ENCODE assay signal across 1 cellular context in the genomic region with DNA sequence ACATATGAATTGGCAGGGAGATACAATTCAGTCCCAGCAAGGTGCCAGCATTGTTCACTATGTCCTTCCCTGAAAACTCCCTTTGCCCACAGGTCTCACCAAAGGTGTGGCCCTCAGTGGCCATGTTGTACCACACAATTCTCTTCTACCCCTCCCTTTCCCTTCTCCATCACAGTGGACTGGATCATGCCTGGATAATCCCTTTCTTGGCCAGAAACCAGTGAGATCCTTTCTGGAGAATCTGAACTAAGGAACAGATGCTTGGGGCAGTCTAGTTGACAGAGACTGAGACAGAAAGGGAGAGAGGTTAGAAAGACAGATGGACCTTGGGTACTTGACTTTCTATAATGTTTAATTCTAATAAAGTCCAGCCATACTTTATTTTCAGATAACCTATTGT.
TF ChIP-seq lines count a peak whose summit lies in the region.

No MANE protein-coding gene starts in this region.

TF ChIP-seq in HCT116, 20 proteins besides CTCF, POLR2A, EP300 and RAD21 (continued from another document):
- TF ChIP-seq, protein P1, sequence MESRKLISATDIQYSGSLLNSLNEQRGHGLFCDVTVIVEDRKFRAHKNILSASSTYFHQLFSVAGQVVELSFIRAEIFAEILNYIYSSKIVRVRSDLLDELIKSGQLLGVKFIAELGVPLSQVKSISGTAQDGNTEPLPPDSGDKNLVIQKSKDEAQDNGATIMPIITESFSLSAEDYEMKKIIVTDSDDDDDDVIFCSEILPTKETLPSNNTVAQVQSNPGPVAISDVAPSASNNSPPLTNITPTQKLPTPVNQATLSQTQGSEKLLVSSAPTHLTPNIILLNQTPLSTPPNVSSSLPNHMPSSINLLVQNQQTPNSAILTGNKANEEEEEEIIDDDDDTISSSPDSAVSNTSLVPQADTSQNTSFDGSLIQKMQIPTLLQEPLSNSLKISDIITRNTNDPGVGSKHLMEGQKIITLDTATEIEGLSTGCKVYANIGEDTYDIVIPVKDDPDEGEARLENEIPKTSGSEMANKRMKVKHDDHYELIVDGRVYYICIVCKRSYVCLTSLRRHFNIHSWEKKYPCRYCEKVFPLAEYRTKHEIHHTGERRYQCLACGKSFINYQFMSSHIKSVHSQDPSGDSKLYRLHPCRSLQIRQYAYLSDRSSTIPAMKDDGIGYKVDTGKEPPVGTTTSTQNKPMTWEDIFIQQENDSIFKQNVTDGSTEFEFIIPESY (IDR thresholded peaks at IDR 0.05; ENCODE audit: extremely low read depth, insufficient replicate concordance, low read length) = no peak
- no peak for TF ChIP-seq SRF (IDR thresholded peaks at IDR 0.05; ENCODE audit: low read depth)
- TF ChIP-seq EGR1 (IDR thresholded peaks at IDR 0.05; ENCODE audit: low read depth) = no peak
- no peak for TF ChIP-seq ZFX (IDR thresholded peaks at IDR 0.05)
- TF ChIP-seq SP1 (IDR thresholded peaks at IDR 0.05; ENCODE audit: low read depth) = no peak
- no peak for TF ChIP-seq FOSL1 (IDR thresholded peaks at IDR 0.05; ENCODE audit: low read depth)
- TF ChIP-seq, protein P2, sequence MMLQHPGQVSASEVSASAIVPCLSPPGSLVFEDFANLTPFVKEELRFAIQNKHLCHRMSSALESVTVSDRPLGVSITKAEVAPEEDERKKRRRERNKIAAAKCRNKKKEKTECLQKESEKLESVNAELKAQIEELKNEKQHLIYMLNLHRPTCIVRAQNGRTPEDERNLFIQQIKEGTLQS (IDR thresholded peaks at IDR 0.05) = no peak
- TF ChIP-seq, protein P3, sequence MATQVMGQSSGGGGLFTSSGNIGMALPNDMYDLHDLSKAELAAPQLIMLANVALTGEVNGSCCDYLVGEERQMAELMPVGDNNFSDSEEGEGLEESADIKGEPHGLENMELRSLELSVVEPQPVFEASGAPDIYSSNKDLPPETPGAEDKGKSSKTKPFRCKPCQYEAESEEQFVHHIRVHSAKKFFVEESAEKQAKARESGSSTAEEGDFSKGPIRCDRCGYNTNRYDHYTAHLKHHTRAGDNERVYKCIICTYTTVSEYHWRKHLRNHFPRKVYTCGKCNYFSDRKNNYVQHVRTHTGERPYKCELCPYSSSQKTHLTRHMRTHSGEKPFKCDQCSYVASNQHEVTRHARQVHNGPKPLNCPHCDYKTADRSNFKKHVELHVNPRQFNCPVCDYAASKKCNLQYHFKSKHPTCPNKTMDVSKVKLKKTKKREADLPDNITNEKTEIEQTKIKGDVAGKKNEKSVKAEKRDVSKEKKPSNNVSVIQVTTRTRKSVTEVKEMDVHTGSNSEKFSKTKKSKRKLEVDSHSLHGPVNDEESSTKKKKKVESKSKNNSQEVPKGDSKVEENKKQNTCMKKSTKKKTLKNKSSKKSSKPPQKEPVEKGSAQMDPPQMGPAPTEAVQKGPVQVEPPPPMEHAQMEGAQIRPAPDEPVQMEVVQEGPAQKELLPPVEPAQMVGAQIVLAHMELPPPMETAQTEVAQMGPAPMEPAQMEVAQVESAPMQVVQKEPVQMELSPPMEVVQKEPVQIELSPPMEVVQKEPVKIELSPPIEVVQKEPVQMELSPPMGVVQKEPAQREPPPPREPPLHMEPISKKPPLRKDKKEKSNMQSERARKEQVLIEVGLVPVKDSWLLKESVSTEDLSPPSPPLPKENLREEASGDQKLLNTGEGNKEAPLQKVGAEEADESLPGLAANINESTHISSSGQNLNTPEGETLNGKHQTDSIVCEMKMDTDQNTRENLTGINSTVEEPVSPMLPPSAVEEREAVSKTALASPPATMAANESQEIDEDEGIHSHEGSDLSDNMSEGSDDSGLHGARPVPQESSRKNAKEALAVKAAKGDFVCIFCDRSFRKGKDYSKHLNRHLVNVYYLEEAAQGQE (IDR thresholded peaks at IDR 0.05; ENCODE audit: low read depth) = no peak
- TF ChIP-seq ELF1 (IDR thresholded peaks at IDR 0.05; ENCODE audit: borderline replicate concordance, low read depth) = no peak
- no peak for TF ChIP-seq ZNF274 (IDR thresholded peaks at IDR 0.05; ENCODE audit: low read depth, low read length)
- TF ChIP-seq TCF7L2 (IDR thresholded peaks at IDR 0.05; ENCODE audit: borderline replicate concordance, extremely low read depth, insufficient read depth, insufficient read length) = no peak
- TF ChIP-seq EZH2 (IDR thresholded peaks at IDR 0.05) = no peak
- no peak for TF ChIP-seq POLR2AphosphoS5 (IDR thresholded peaks at IDR 0.05; ENCODE audit: low read depth, low read length)
- no peak for TF ChIP-seq JUND (IDR thresholded peaks at IDR 0.05)
- TF ChIP-seq, protein P4, sequence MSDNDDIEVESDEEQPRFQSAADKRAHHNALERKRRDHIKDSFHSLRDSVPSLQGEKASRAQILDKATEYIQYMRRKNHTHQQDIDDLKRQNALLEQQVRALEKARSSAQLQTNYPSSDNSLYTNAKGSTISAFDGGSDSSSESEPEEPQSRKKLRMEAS (IDR thresholded peaks at IDR 0.05) = no peak
